ENCODE assay signal across 8 cellular contexts in the genomic region with DNA sequence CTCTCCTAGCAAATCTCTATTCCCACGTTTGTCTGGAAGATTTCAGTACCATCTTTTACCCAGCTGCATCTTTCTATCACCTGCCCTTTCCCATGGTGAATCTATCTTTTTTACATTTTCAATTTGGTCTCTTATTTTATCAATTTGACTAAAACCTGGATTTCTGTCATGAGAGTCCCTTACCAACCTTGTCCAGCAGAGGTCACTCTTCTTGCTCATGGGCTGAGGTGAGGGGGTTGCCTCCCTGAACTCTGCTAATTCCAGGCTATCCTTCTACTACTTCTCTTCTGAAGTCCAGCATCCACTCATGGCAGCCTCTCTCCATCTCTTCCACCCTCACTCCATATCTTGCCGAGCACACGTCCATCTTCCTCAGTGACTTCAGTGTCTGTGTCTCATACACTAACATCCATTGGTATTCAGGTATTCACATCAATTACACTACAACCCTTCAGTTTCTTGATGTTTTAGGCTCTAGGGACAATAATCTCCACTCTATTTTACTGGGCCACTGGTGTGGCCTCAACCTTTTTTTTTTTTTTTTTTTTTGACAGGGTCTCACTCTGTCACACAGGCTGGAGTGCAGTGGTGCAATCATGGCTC. TPM values are rescaled to one million over a fixed set of nuclear protein-coding genes. Genes with fewer than 3 reads are reported as not detected.
DNase-seq lines count a peak whose midpoint lies in the region; ATAC-seq, FAIRE-seq and TF ChIP-seq lines count a peak whose summit lies in the region.

No MANE protein-coding gene starts in this region.

- no peaks in the 10 kb centered on the region for H3K9me3 ChIP-seq in right atrium auricular region

- intact Hi-C loops in Right ventricle myocardium superior (cut with DNase I), result no loop called here

- H3K27ac ChIP-seq in right atrium auricular region, result no peak overlapping the region

- H3K4me1 ChIP-seq in right atrium auricular region, result no peaks in the 10 kb centered on the region

- ATAC-seq in Right ventricle myocardium superior (ENCODE audit: poor library complexity) (no peak), HG02981 (IDR thresholded peaks at IDR 0.05; ENCODE audit: unreplicated experiment) (peak; percentile 66), GM19035 (IDR thresholded peaks at IDR 0.05; ENCODE audit: unreplicated experiment) (no peak)

- no peaks in the 10 kb centered on the region for H3K36me3 ChIP-seq in right atrium auricular region

- no peak overlapping the region for H3K4me3 ChIP-seq in right atrium auricular region

- no peaks in the 10 kb centered on the region for H3K27me3 ChIP-seq in right atrium auricular region

- TF ChIP-seq CTCF in right atrium auricular region (IDR thresholded peaks at IDR 0.05), result peak; percentile 65 to 74

- no peak for FAIRE-seq in RCC 7860 (lab: Jason Lieb, UNC)

- DNase-seq in right atrium auricular region (ENCODE audit: low spot score) (no peak), Right ventricle myocardium superior (no peak), RCC 7860 (ENCODE audit: low spot score) (peak; percentile 12), cerebellar cortex (ENCODE audit: low spot score) (peak; percentile 47), myocyte (ENCODE audit: low read depth) (peak; percentile 48), GOT3 (lab: John Stamatoyannopoulos, UW) (no peak)

RNA-seq across cellular contexts. Expression of a gene that starts 17.8 kb away (rescaled TPM):
- total RNA-seq in right atrium auricular region (10 to 100 TPM in 1 of 2 donors, 1 to 10 TPM in 1; 8.5 to 16.9 TPM), Right ventricle myocardium superior (13.0 TPM), myocyte (8.5 and 10.4 TPM in 2 replicates)
- polyA plus RNA-seq in myocyte (2012), result 10.0 TPM

Comparison
In these comparisons a context has a peak if more than half of its experiments do, and no peak if none do; other contexts are left out.
1. DNase-seq: peak in RCC 7860 (single experiment), cerebellar cortex (single experiment) and myocyte (single experiment); none in right atrium auricular region (single experiment), Right ventricle myocardium superior (single experiment) and GOT3 (single experiment).